15 cellular contexts compared by ENCODE assay signal in the genomic region with DNA sequence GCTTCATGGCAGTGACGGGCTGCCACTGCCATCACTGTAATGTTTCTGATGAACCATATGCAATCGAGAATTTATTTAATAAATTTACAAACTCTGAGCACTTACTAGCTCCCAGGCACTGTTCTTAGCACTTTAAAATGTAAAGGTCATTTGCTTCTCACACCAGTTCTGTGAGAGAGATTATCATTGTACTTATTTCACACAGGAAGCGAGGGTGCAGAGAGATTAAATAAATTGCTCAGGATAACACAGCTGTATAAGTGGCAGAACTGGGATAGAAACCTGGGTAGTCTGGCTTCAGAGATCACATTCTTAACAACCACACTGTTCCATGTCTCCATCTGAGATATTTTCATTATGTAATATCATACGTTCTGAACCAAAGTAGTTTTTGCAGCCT.
"Had no signal": no experiment of that assay in that cellular context is flagged by ENCODE, and none has a peak within 500 bp of the region (broad histone marks: within the 10 kb centered on the region; RNA-seq: fewer than 3 reads in every experiment).

No MANE protein-coding gene starts in this region.

- H3K27me3 Mint-ChIP-seq: naive thymus-derived CD4-positive, alpha-beta T cell had no signal

- H3K4me1 ChIP-seq: right lobe of liver had no signal

- H3K36me3 ChIP-seq: cardiac muscle cell, gastroesophageal sphincter, ovary, right lobe of liver had no signal

- H3K27ac ChIP-seq: cardiac muscle cell, gastroesophageal sphincter, hepatocyte, ovary, right lobe of liver had no signal

- H3K4me3 ChIP-seq: cardiac muscle cell, gastroesophageal sphincter, hepatocyte, lung, ovary, right lobe of liver had no signal

- H3K9me3 ChIP-seq: gastroesophageal sphincter, ovary, right lobe of liver had no signal

- H2AFZ ChIP-seq: hepatocyte had no signal

- ATAC-seq: gastroesophageal sphincter; left lobe of liver; naive thymus-derived CD4-positive, alpha-beta T cell had no signal

- H3K27me3 ChIP-seq: cardiac muscle cell, gastroesophageal sphincter, hepatocyte, ovary, right lobe of liver had no signal

- H3K79me2 ChIP-seq: hepatocyte had no signal

- DNase-seq: effector memory CD4-positive, alpha-beta T cell; glutamatergic neuron; kidney glomerular epithelial cell; naive thymus-derived CD4-positive, alpha-beta T cell; ovary; right lobe of liver; stimulated activated CD4-positive, alpha-beta T cell treated with anti-CD3 and anti-CD28 coated beads, Interleukin-2, amount 100 ng/mL, for 48 hours; stimulated activated naive CD4-positive, alpha-beta T cell treated with Interleukin-2 at 50 U/mL for 16 hours; trophoblast cell had no signal

- H3K9me3 Mint-ChIP-seq: naive thymus-derived CD4-positive, alpha-beta T cell; neural crest cell had no signal

- H3K4me3 Mint-ChIP-seq: naive thymus-derived CD4-positive, alpha-beta T cell; neural crest cell had no signal

- H3K4me1 Mint-ChIP-seq: naive thymus-derived CD4-positive, alpha-beta T cell had no signal

- H3K27ac Mint-ChIP-seq: naive thymus-derived CD4-positive, alpha-beta T cell had no signal

- H3K36me3 Mint-ChIP-seq: naive thymus-derived CD4-positive, alpha-beta T cell had no signal

- H3K4me2 ChIP-seq: hepatocyte had no signal
